ENCODE assay signal across 8 cellular contexts in the genomic region with DNA sequence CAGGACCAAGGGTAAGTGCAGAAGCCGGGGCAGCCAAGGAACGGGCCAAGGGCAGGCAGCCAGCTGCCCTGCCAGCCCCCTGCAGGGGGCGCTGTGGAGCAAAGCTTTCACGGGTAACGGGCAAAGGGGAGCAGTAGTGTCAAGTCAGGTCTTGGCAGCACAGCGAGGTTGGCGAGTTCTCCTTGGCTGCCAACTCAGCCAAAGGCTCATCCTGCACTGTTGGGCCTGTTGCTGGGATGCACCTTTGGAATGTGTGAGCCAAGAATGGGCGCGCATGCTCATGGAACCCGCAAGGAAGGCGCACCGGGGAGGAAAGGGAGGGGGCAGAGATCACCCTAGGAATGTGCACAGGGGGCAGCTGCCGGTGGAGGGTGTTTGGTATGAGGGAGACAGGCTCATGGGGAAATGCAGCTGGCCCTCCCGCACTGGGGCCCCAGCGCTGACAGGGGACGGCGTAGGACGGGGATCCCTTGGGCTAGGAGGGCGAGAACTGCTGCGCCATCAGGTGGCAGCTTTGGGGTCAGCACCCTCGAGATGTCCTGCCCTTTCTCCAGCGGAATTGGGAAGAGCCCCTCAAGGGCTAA.
DNase-seq lines count a peak whose midpoint lies in the region; ATAC-seq and TF ChIP-seq lines count a peak whose summit lies in the region.

No MANE protein-coding gene starts in this region.

- H2AFZ ChIP-seq in PC-3 (ENCODE audit: low read length) (no peak overlapping the region), mesenchymal stem cell (ENCODE audit: low read depth, low read length) (no peak overlapping the region)

- H2BK12ac ChIP-seq in mesenchymal stem cell (ENCODE audit: low read length in 2 of 2) = no peak overlapping the region

- H2BK5ac ChIP-seq in mesenchymal stem cell (ENCODE audit: low read depth, low read length, poor library complexity, severe bottlenecking) = no peak overlapping the region

- POLR2A ChIA-PET in PC-3 (lab: Charles Lee; ENCODE audit: unreplicated experiment) = no interaction called here

- H2AK5ac ChIP-seq in mesenchymal stem cell (ENCODE audit: low read length, severe bottlenecking) = no peak overlapping the region

- H3K4me3 ChIP-seq in PC-3 (ENCODE audit: low read length) (no peak overlapping the region), heart right ventricle (peak overlapping the region in 1 of 10 donors; percentile 27), mesenchymal stem cell (ENCODE audit: insufficient read depth in 1 of 2, low read depth in 1 of 2, low read length in 2 of 2) (peak overlapping the region in 1 of 2 experiments; percentile 53)

- H4K8ac ChIP-seq in mesenchymal stem cell (ENCODE audit: low read length) = no peak overlapping the region

- H3K36me3 ChIP-seq in PC-3 (ENCODE audit: low read depth, low read length) = no peaks in the 10 kb centered on the region
- no peaks in the 10 kb centered on the region for H3K36me3 ChIP-seq in heart right ventricle
- H3K36me3 ChIP-seq in mesenchymal stem cell (ENCODE audit: control insufficient read depth in 1 of 2, insufficient read depth in 2 of 2, low read depth in 1 of 2, low read length in 2 of 2) = no peaks in the 10 kb centered on the region

- H3K27me3 ChIP-seq in PC-3 (ENCODE audit: low read length) = peaks cover 51% of the 10 kb centered on the region
- H3K27me3 ChIP-seq in heart right ventricle = peaks cover 0 to 85% (median 48%) of the 10 kb centered on the region in 7 donors
- H3K27me3 ChIP-seq in mesenchymal stem cell (ENCODE audit: control insufficient read depth in 1 of 2, insufficient read depth in 1 of 2, low read length in 2 of 2) = peaks cover 4 to 70% of the 10 kb centered on the region in 2 experiments

- H2BK15ac ChIP-seq in mesenchymal stem cell (ENCODE audit: low read depth, poor library complexity, severe bottlenecking) = no peak overlapping the region

- H3K18ac ChIP-seq in mesenchymal stem cell (ENCODE audit: low read depth in 1 of 2, low read length in 2 of 2) = no peak overlapping the region

- no peaks in the 10 kb centered on the region for H3K79me2 ChIP-seq in PC-3 (ENCODE audit: low read length)

- no peaks in the 10 kb centered on the region for H3F3A ChIP-seq in PC-3 (ENCODE audit: low read length, unreplicated experiment)

- H3K14ac ChIP-seq in mesenchymal stem cell (ENCODE audit: low read length in 2 of 2) = no peak overlapping the region

- H4K20me1 ChIP-seq in PC-3 (ENCODE audit: low read length) = no peaks in the 10 kb centered on the region

- H3K9me3 ChIP-seq in PC-3 (ENCODE audit: low read length) = no peaks in the 10 kb centered on the region
- no peaks in the 10 kb centered on the region for H3K9me3 ChIP-seq in heart right ventricle
- no peaks in the 10 kb centered on the region for H3K9me3 ChIP-seq in mesenchymal stem cell (ENCODE audit: control insufficient read depth, low read length)

- CTCF ChIA-PET in PC-3 (lab: Charles Lee) = interaction anchor here (0.5 to 0.7 kb wide), 3 partner anchors 11 to 546 kb away, joined by 4 to 7 read pairs (median 5); no protein-coding TSS in a partner anchor

- ATAC-seq in HG02852 (IDR thresholded peaks at IDR 0.05; ENCODE audit: unreplicated experiment) = peak; percentile 67
- ATAC-seq in PC-3 = peak; percentile 42
- peak in 7 of 8 donors; percentile 29 to 84 (median 56) for ATAC-seq in heart right ventricle
- peak; percentile 30 for ATAC-seq in sciatic nerve

- H2BK120ac ChIP-seq in mesenchymal stem cell (ENCODE audit: low read depth, low read length) = no peak overlapping the region

- H3K27ac ChIP-seq in PC-3 (ENCODE audit: low read length) (no peak overlapping the region), heart right ventricle (no peak overlapping the region), mesenchymal stem cell (ENCODE audit: low read length, poor library complexity, severe bottlenecking) (no peak overlapping the region)

- WGBS in heart right ventricle, 2 donors = 2% methylated on average over 22 of the region's 22 CpGs
- WGBS in mesenchymal stem cell = 6% methylated on average over 20 of the region's 22 CpGs

- no peak overlapping the region for H3K4ac ChIP-seq in mesenchymal stem cell (ENCODE audit: low read depth in 1 of 2, low read length in 2 of 2)

- no peaks in the 10 kb centered on the region for H3K9me2 ChIP-seq in PC-3 (replicated peaks; ENCODE audit: low read length)

- TF ChIP-seq CTCF in GM12874 (IDR thresholded peaks at IDR 0.05; ENCODE audit: insufficient read depth, low read depth, low read length) = peak; percentile 100
- TF ChIP-seq CTCF in PC-3 (conservative IDR thresholded peaks at IDR 0.05; ENCODE audit: low read depth, low read length) = peak; percentile 91
- peak in 8 of 9 donors; percentile 19 to 65 (median 37) for TF ChIP-seq CTCF in heart right ventricle (IDR thresholded peaks at IDR 0.05)

- intact Hi-C loops in PC-3 (cut with micrococcal nuclease) = loop anchor here (10.0 kb wide), 1 partner anchor 702 kb away; no protein-coding TSS in a partner anchor
- intact Hi-C loops in heart right ventricle (cut with DNase I) = no loop called here
- intact Hi-C loops in sciatic nerve (cut with DNase I) = no loop called here

- BruUV-seq in PC-3 (replicated peaks; lab: Mats Ljungman, UMichigan) = no TSS peak

- DNase-seq in PC-3 = peak; percentile 55
- DNase-seq in activated naive CD4-positive, alpha-beta T cell treated with Interleukin-2 at 50 U/mL for 16 hours = peak; percentile 58
- DNase-seq in heart right ventricle = peak in 1 of 2 donors; percentile 39
- DNase-seq in sciatic nerve (ENCODE audit: low spot score) = peak; percentile 67
- no peak for DNase-seq in superior temporal gyrus (ENCODE audit: extremely low spot score)
- no peak for DNase-seq in mesenchymal stem cell

- H3K4me2 ChIP-seq in PC-3 (ENCODE audit: low read length) (no peak overlapping the region), mesenchymal stem cell (ENCODE audit: low read length, poor library complexity, severe bottlenecking) (no peak overlapping the region)

- H3K23ac ChIP-seq in mesenchymal stem cell (ENCODE audit: low read length in 2 of 2) = no peak overlapping the region

- H3K4me1 ChIP-seq in PC-3 (ENCODE audit: insufficient read depth, low read length) = no peaks in the 10 kb centered on the region
- H3K4me1 ChIP-seq in heart right ventricle = peaks cover 0 to 7% (median 0%) of the 10 kb centered on the region in 9 donors
- peaks cover 5% of the 10 kb centered on the region for H3K4me1 ChIP-seq in mesenchymal stem cell (ENCODE audit: control insufficient read depth, insufficient read depth, low read depth, low read length)

- H3K9ac ChIP-seq in PC-3 (ENCODE audit: low read length) = no peak overlapping the region
- H3K9ac ChIP-seq in mesenchymal stem cell (ENCODE audit: low read length) = no peak overlapping the region

- H4K91ac ChIP-seq in mesenchymal stem cell (ENCODE audit: low read length) = no peak overlapping the region

- H3K79me1 ChIP-seq in mesenchymal stem cell (replicated peaks; ENCODE audit: low read length, poor library complexity, severe bottlenecking) = no peaks in the 10 kb centered on the region

Comparison
In these comparisons a context has a peak if more than half of its experiments do, and no peak if none do; other contexts are left out.
1. CTCF ChIP-seq: peak in every context shown above with its lines; median percentile 100 in GM12874; 91 in PC-3; 37 in heart right ventricle.
2. DNase-seq: peak in PC-3 (single experiment), activated naive CD4-positive, alpha-beta T cell treated with Interleukin-2 at 50 U/mL for 16 hours (single experiment) and sciatic nerve (single experiment); none in superior temporal gyrus (single experiment) and mesenchymal stem cell (single experiment).
3. Peak in every context shown above with its lines, with median percentiles within 50 percentile points of each other: ATAC-seq.